Comparison of ENCODE assay signal across 9 cellular contexts in genomic region chr11:31816467-31817053, GRCh38. TPM values are rescaled to one million over a fixed set of nuclear protein-coding genes. Genes with fewer than 3 reads are reported as not detected.
DNase-seq lines count a peak whose midpoint lies in the region; ATAC-seq and TF ChIP-seq lines count a peak whose summit lies in the region.
"Had no signal": no experiment of that assay in that cellular context is flagged by ENCODE, and none has a peak within 500 bp of the region (broad histone marks: within the 10 kb centered on the region; RNA-seq: fewer than 3 reads in every experiment).

No MANE protein-coding gene starts in this region.

- H3K27me3 Mint-ChIP-seq in Caco-2 (ENCODE audit: insufficient read depth, unreplicated experiment): peaks cover 26% of the 10 kb centered on the region

- CTCF ChIA-PET in Caco-2 (lab: Charles Lee): interaction anchor here (0.6 to 1.5 kb wide), 2 partner anchors 419 to 710 kb away, joined by 3 read pairs; no protein-coding TSS in a partner anchor

- TF ChIP-seq CTCF in Caco-2 (IDR thresholded peaks at IDR 0.05; ENCODE audit: insufficient read depth in 1 of 2, low read depth in 1 of 2, low read length in 1 of 2, severe bottlenecking in 1 of 2, unreplicated experiment in 1 of 2) (no peak), coronary artery (IDR thresholded peaks at IDR 0.05) (no peak)

- intact Hi-C loops in Caco-2 (cut with micrococcal nuclease; ENCODE audit: unreplicated experiment): loop anchor here (2.0 to 10.0 kb wide), 3 partner anchors 176 to 768 kb away; partner anchors contain the start of genes EIF3M, ELP4 and IMMP1L

- H2AFZ ChIP-seq in neuron (ENCODE audit: low read depth, low read length): no peak overlapping the region

- DNase-seq in Caco-2 (no peak), HuH-7 (ENCODE audit: low spot score) (peak; percentile 92), coronary artery (ENCODE audit: low spot score) (no peak)

- H3K4me3 ChIP-seq in Caco-2 (ENCODE audit: low read depth, low read length) (peak overlapping the region; percentile 13; the same call in 1 of the 2 replicates), coronary artery (peak overlapping the region; percentile 46), neuron (ENCODE audit: low read length) (peak overlapping the region; percentile 76)

- H3K9me3 Mint-ChIP-seq in Caco-2 (ENCODE audit: unreplicated experiment): no peaks in the 10 kb centered on the region

- no peaks in the 10 kb centered on the region for H3K9me3 ChIP-seq in Caco-2
- no peaks in the 10 kb centered on the region for H3K9me3 ChIP-seq in neuron (ENCODE audit: low read length)

- no peak overlapping the region for H3K27ac ChIP-seq in coronary artery

- peak overlapping the region; percentile 66 for H3K4me3 Mint-ChIP-seq in Caco-2 (ENCODE audit: unreplicated experiment)

- no peak overlapping the region for H3K27ac Mint-ChIP-seq in Caco-2 (ENCODE audit: unreplicated experiment)

- no peaks in the 10 kb centered on the region for H3K36me3 ChIP-seq in Caco-2 (ENCODE audit: control insufficient read depth, insufficient read depth, low read length)
- H3K36me3 ChIP-seq in neuron (ENCODE audit: insufficient read depth, low read length): no peaks in the 10 kb centered on the region

- peaks cover 18% of the 10 kb centered on the region for H3K4me1 Mint-ChIP-seq in Caco-2 (ENCODE audit: low read depth, unreplicated experiment)

- H3K36me3 Mint-ChIP-seq in Caco-2 (ENCODE audit: insufficient read depth, unreplicated experiment): peaks cover 11% of the 10 kb centered on the region

- BruUV-seq in Caco-2 (replicated peaks; lab: Mats Ljungman, UMichigan): no TSS peak

- no peak for ATAC-seq in GM21423 (IDR thresholded peaks at IDR 0.05; ENCODE audit: unreplicated experiment)
- ATAC-seq in HG03196 (IDR thresholded peaks at IDR 0.05; ENCODE audit: unreplicated experiment): no peak
- no peak for ATAC-seq in GM19467 (IDR thresholded peaks at IDR 0.05; ENCODE audit: unreplicated experiment)
- no peak for ATAC-seq in HG02678 (IDR thresholded peaks at IDR 0.05; ENCODE audit: unreplicated experiment)

- POLR2A ChIA-PET in Caco-2 (lab: Charles Lee): no interaction called here

- peaks cover 25% of the 10 kb centered on the region for H3K4me1 ChIP-seq in Caco-2
- peaks cover 49% of the 10 kb centered on the region for H3K4me1 ChIP-seq in neuron (ENCODE audit: insufficient read depth, low read length)

- peaks cover 22% of the 10 kb centered on the region for H3K27me3 ChIP-seq in Caco-2 (replicated peaks; ENCODE audit: control insufficient read depth, insufficient read depth, low read length)
- H3K27me3 ChIP-seq in neuron (ENCODE audit: insufficient read depth, low read length): peaks cover 20% of the 10 kb centered on the region

RNA-seq across cellular contexts. Expression of gene PAX6, which starts 5.4 kb away (rescaled TPM):
- 0.43 and 0.74 TPM in 2 replicates for total RNA-seq in Caco-2 (2022)
- total RNA-seq: lung microvascular endothelial cell had no signal

Comparison
In these comparisons a context has a peak if more than half of its experiments do, and no peak if none do; other contexts are left out.
1. H3K4me3 ChIP-seq: peak in every context shown above with its lines; median percentile 76 in neuron; 46 in coronary artery; 13 in Caco-2.